8 cellular contexts compared by ENCODE assay signal in the genomic region with DNA sequence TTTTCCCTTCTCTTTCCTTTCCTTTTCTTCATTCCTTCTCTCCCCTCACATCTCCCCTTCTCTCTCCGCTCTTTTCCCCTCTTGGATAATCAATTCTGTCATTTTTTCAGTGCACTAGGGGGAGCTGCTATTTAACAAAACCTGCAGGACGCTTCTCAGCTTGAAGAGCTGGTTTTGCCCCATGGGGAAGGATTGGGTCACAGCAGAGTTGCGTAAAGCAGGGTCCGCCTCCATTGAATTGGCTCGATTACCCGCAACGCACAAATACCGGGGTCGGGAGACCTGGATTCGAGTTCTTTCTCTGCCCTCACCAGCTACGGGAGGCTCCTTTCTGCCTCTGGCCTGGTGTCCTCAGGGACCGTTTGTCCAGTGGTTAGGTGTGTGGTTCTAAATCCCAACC. TPM values are rescaled to one million over a fixed set of nuclear protein-coding genes. Genes with fewer than 3 reads are reported as not detected.
DNase-seq lines count a peak whose midpoint lies in the region; ATAC-seq and TF ChIP-seq lines count a peak whose summit lies in the region.

No MANE protein-coding gene starts in this region.

- H3K36me3 ChIP-seq in DOHH2 (ENCODE audit: control insufficient read depth, low read length), result no peaks in the 10 kb centered on the region
- H3K36me3 ChIP-seq in ascending aorta, result no peaks in the 10 kb centered on the region

- H3K27ac ChIP-seq in DOHH2 (ENCODE audit: low read depth, low read length) (no peak overlapping the region), ascending aorta (no peak overlapping the region)

- H3K79me2 ChIP-seq in DOHH2 (ENCODE audit: control insufficient read depth, low read length), result no peaks in the 10 kb centered on the region

- H3K9me3 ChIP-seq in DOHH2 (ENCODE audit: control insufficient read depth, insufficient read depth, low read length) (no peaks in the 10 kb centered on the region), ascending aorta (no peaks in the 10 kb centered on the region)

- H3K4me1 ChIP-seq in DOHH2 (ENCODE audit: control insufficient read depth, low read length) (no peaks in the 10 kb centered on the region), ascending aorta (no peaks in the 10 kb centered on the region)

- no peaks in the 10 kb centered on the region for H3K9me2 ChIP-seq in DOHH2 (replicated peaks; ENCODE audit: control insufficient read depth, low read length)

- in situ Hi-C loops in T47D (cut with HindIII; ENCODE audit: low pct_unique_long_range_greater_than_20kb, low sequenced_read_pairs), result no loop called here

- no peak overlapping the region for H3K4me3 ChIP-seq in DOHH2 (ENCODE audit: low read length)
- no peak overlapping the region for H3K4me3 ChIP-seq in ascending aorta

- no peak overlapping the region for H3K4me2 ChIP-seq in DOHH2 (ENCODE audit: low read length)

- DNase-seq in NCI-H2107 treated with DMSO at 0.1 percent for 48 hours (lab: John Stamatoyannopoulos, UW; ENCODE audit: unreplicated experiment) (peak; percentile 80), T47D (ENCODE audit: low read depth in 1 of 2, low spot score in 1 of 2) (peak; percentile 91 to 93), lung microvascular endothelial cell (ENCODE audit: low read depth in 2 of 2) (peak; percentile 7 to 70), NCI-H2227 treated with DMSO at 0.1 percent for 48 hours (lab: John Stamatoyannopoulos, UW) (no peak), ascending aorta (ENCODE audit: low spot score in 2 of 2) (no peak)

- H3K27me3 ChIP-seq in DOHH2 (ENCODE audit: control insufficient read depth, low read length) (no peaks in the 10 kb centered on the region), ascending aorta (no peaks in the 10 kb centered on the region)

- intact Hi-C loops in ascending aorta (cut with DNase I), result no loop called here

- ATAC-seq in HG03457 (IDR thresholded peaks at IDR 0.05; ENCODE audit: unreplicated experiment) (no peak), HG03095 (IDR thresholded peaks at IDR 0.05; ENCODE audit: unreplicated experiment) (no peak)

- H4K20me1 ChIP-seq in DOHH2 (ENCODE audit: control insufficient read depth, insufficient read depth, low read depth, low read length), result no peaks in the 10 kb centered on the region

- TF ChIP-seq CTCF in DOHH2 (IDR thresholded peaks at IDR 0.05; ENCODE audit: low read depth, low read length, poor library complexity, severe bottlenecking) (peak; percentile 16), ascending aorta (IDR thresholded peaks at IDR 0.05) (no peak)

- no peaks in the 10 kb centered on the region for H3F3A ChIP-seq in DOHH2 (ENCODE audit: control insufficient read depth, insufficient read depth)

RNA-seq across cellular contexts. Expression of a gene that starts 42.1 kb away (rescaled TPM):
- not detected in 2 replicates for total RNA-seq in lung microvascular endothelial cell
- total RNA-seq in ascending aorta, result 0.32 TPM

Comparison
In these comparisons a context has a peak if more than half of its experiments do, and no peak if none do; other contexts are left out.
1. DNase-seq: peak in NCI-H2107 treated with DMSO at 0.1 percent for 48 hours (single experiment), T47D (2 of 2) and lung microvascular endothelial cell (2 of 2); none in NCI-H2227 treated with DMSO at 0.1 percent for 48 hours (single experiment) and ascending aorta (0 of 2).